ENCODE assay signal across 26 cellular contexts in the genomic region with DNA sequence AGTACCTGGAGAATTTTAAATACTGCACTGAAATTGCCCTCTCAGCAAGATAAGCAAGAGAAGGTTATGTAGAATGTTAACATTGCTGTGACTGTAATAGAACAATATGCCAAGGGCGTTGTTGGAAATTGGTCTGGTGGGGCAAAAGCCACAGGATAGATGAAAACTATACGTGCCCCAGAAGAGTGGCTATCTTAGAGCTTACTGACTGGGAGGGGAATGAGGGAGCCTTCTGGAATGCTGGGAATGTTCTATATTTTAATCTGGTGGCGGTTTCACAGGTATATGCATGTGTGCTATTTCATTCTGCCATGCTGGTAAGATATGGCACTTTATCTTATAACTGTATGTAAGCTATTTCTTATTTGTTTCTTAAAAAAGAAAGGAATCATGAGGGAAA. TPM values are rescaled to one million over a fixed set of nuclear protein-coding genes. Genes with fewer than 3 reads are reported as not detected.
A peak's percentile ranks its signal among the peaks of the same experiment; 100 is the strongest.
DNase-seq lines count a peak whose midpoint lies in the region; ATAC-seq and TF ChIP-seq lines count a peak whose summit lies in the region.
"Had no signal": no experiment of that assay in that cellular context is flagged by ENCODE, and none has a peak within 500 bp of the region (broad histone marks: within the 10 kb centered on the region; RNA-seq: fewer than 3 reads in every experiment).

No MANE protein-coding gene starts in this region.

- H2AFZ ChIP-seq in GM23338 = no peak overlapping the region

- no peaks in the 10 kb centered on the region for H4K20me1 ChIP-seq in GM23338 (replicated peaks; ENCODE audit: insufficient read depth)

- no peak for TF ChIP-seq EP300 in esophagus muscularis mucosa (IDR thresholded peaks at IDR 0.05)

- peaks cover 19% of the 10 kb centered on the region for H3K4me1 Mint-ChIP-seq in GM23338
- H3K4me1 Mint-ChIP-seq in osteocyte (ENCODE audit: unreplicated experiment) = no peaks in the 10 kb centered on the region
- H3K4me1 Mint-ChIP-seq: CD4-positive, alpha-beta memory T cell had no signal

- H3K36me3 Mint-ChIP-seq in GM23338 (ENCODE audit: low read depth) (no peaks in the 10 kb centered on the region), osteocyte (ENCODE audit: unreplicated experiment) (peaks cover 3% of the 10 kb centered on the region)
- H3K36me3 Mint-ChIP-seq: CD4-positive, alpha-beta memory T cell had no signal

- no peak overlapping the region for H3K4me3 ChIP-seq in GM23338
- no peak overlapping the region for H3K4me3 ChIP-seq in RWPE2 (ENCODE audit: severe bottlenecking)
- H3K4me3 ChIP-seq in esophagus muscularis mucosa = no peak overlapping the region
- H3K4me3 ChIP-seq: GM12878 had no signal

- H3K9me3 Mint-ChIP-seq in GM23338 (peaks cover 8% of the 10 kb centered on the region; the same call in 2 of the 3 replicates), osteocyte (ENCODE audit: unreplicated experiment) (no peaks in the 10 kb centered on the region)

- TF ChIP-seq CTCF in GM23338 (conservative IDR thresholded peaks at IDR 0.05; ENCODE audit: low read depth in 2 of 2) = no peak
- no peak for TF ChIP-seq CTCF in RWPE2 (IDR thresholded peaks at IDR 0.05; ENCODE audit: poor library complexity, severe bottlenecking)
- TF ChIP-seq CTCF in esophagus muscularis mucosa (IDR thresholded peaks at IDR 0.05) = no peak
- TF ChIP-seq CTCF in osteocyte (IDR thresholded peaks at IDR 0.05) = no peak

- H3K27me3 Mint-ChIP-seq in GM23338 (ENCODE audit: insufficient read depth, low read depth, poor library complexity) (peaks cover 1% of the 10 kb centered on the region), osteocyte (ENCODE audit: unreplicated experiment) (peaks cover 58% of the 10 kb centered on the region)

- H3K27ac ChIP-seq in GM23338 (ENCODE audit: low read depth) (no peak overlapping the region), RWPE2 (ENCODE audit: poor library complexity, severe bottlenecking) (peak overlapping the region; percentile 2), esophagus muscularis mucosa (replicated peaks in 1 of 4) (no peak overlapping the region)

- no peak overlapping the region for H3K4me2 ChIP-seq in GM23338
- H3K4me2 ChIP-seq: SK-N-SH had no signal

- no peaks in the 10 kb centered on the region for H3K9me2 ChIP-seq in GM23338 (ENCODE audit: insufficient read depth)
- H3K9me2 ChIP-seq: SK-N-SH had no signal

- DNase-seq in GM23338 (ENCODE audit: low spot score) (no peak), RWPE2 (ENCODE audit: low spot score) (no peak), esophagus muscularis mucosa (ENCODE audit: extremely low spot score) (peak; percentile 53), osteocyte (ENCODE audit: extremely low spot score, unreplicated experiment) (peak; percentile 6), DMS 273 treated with DMSO at 0.1 percent for 48 hours (lab: John Stamatoyannopoulos, UW) (no peak), middle frontal gyrus (ENCODE audit: extremely low spot score, low spot score) (no peak), AG20443 (ENCODE audit: low spot score) (no peak)
- DNase-seq in activated CD8-positive, alpha-beta memory T cell treated with anti-CD3 and anti-CD28 coated beads, Interleukin-2, amount 50 U/mL, for 4 hours = no peak
- DNase-seq: C1 segment of cervical spinal cord; CD4-positive, alpha-beta memory T cell; COR-L47; EL; GDM1; KG1; MM.1S; NCI-H1694; NCI-H2029 treated with DMSO at 0.1 percent for 48 hours; NCI-H2227 treated with DMSO at 0.1 percent for 48 hours; NCI-H510A; NCI-H69; SIG-M5 had no signal

- TF ChIP-seq POLR2A in esophagus muscularis mucosa (IDR thresholded peaks at IDR 0.05; ENCODE audit: low read depth) = no peak

- intact Hi-C loops in esophagus muscularis mucosa (cut with DNase I) = no loop called here

- H3K4me1 ChIP-seq in GM23338 (ENCODE audit: insufficient read depth) (peaks cover 9% of the 10 kb centered on the region), RWPE2 (ENCODE audit: insufficient read depth, poor library complexity, severe bottlenecking) (peaks cover 5% of the 10 kb centered on the region), esophagus muscularis mucosa (no peaks in the 10 kb centered on the region)

- no peaks in the 10 kb centered on the region for H3F3A ChIP-seq in GM23338 (replicated peaks; ENCODE audit: low read depth)

- no peaks in the 10 kb centered on the region for H3K9me3 ChIP-seq in RWPE2 (ENCODE audit: severe bottlenecking)
- H3K9me3 ChIP-seq in esophagus muscularis mucosa = no peaks in the 10 kb centered on the region
- H3K9me3 ChIP-seq: SK-N-SH had no signal

- peak; percentile 53 for ATAC-seq in GM23338
- peak; percentile 94 for ATAC-seq in RWPE2 (ENCODE audit: low read depth)
- ATAC-seq: HCT116 had no signal

- H3K79me2 ChIP-seq in GM23338 (replicated peaks; ENCODE audit: insufficient read depth) = no peaks in the 10 kb centered on the region

- 79% methylated on average over 3 of the region's 3 CpGs for WGBS in esophagus muscularis mucosa

- H3K4me3 Mint-ChIP-seq in GM23338 = no peak overlapping the region
- H3K4me3 Mint-ChIP-seq in osteocyte (ENCODE audit: unreplicated experiment) = no peak overlapping the region
- H3K4me3 Mint-ChIP-seq: CD4-positive, alpha-beta memory T cell had no signal

- H3K27ac Mint-ChIP-seq in GM23338 (no peak overlapping the region), osteocyte (ENCODE audit: unreplicated experiment) (no peak overlapping the region)
- H3K27ac Mint-ChIP-seq: CD4-positive, alpha-beta memory T cell had no signal

- H3K36me3 ChIP-seq in GM23338 (ENCODE audit: insufficient read depth) = no peaks in the 10 kb centered on the region
- H3K36me3 ChIP-seq in RWPE2 (ENCODE audit: low read depth) = no peaks in the 10 kb centered on the region
- no peaks in the 10 kb centered on the region for H3K36me3 ChIP-seq in esophagus muscularis mucosa

- H3K27me3 ChIP-seq in GM23338 (ENCODE audit: insufficient read depth) (no peaks in the 10 kb centered on the region), RWPE2 (ENCODE audit: insufficient read depth, poor library complexity, severe bottlenecking) (no peaks in the 10 kb centered on the region), esophagus muscularis mucosa (peaks cover 0 to 3% (median 0%) of the 10 kb centered on the region in 4 donors)

TF ChIP-seq in GM23338, 12 proteins besides CTCF, POLR2A, EP300 and RAD21:
- TF ChIP-seq NANOG (IDR thresholded peaks at IDR 0.05; ENCODE audit: borderline replicate concordance) = no peak

RNA-seq across cellular contexts. Expression of gene YWHAB, which starts 35.2 kb away (rescaled TPM):
- total RNA-seq in GM23338 (2014; rRNA removed; shearing (Covaris generic)) = 120 and 121 TPM in 2 replicates
- polyA plus RNA-seq in GM23338 (2016; fragmentation: Nextera tagmentation; extraction: Ambion mirVana) = 454 and 519 TPM in 2 replicates
- total RNA-seq in esophagus muscularis mucosa (100 to 1,000 TPM; 121 to 140 (median 130) TPM), osteocyte (203 and 205 TPM in 2 replicates)

RNA-seq across cellular contexts. Expression of gene RIMS4, which starts 39.9 kb away (rescaled TPM):
- 34.5 and 39.7 TPM in 2 replicates for total RNA-seq in GM23338 (2014; rRNA removed; shearing (Covaris generic))
- polyA plus RNA-seq in GM23338 (2016; fragmentation: Nextera tagmentation; extraction: Ambion mirVana) = 2.9 and 3.5 TPM in 2 replicates
- 1 to 10 TPM; 1.2 to 2.6 (median 1.9) TPM for total RNA-seq in esophagus muscularis mucosa
- 0.73 and 0.75 TPM in 2 replicates for total RNA-seq in osteocyte
- total RNA-seq: CD4-positive, alpha-beta memory T cell; HT-29 had no signal
- polyA plus RNA-seq: AG04450; CD4-positive, alpha-beta memory T cell had no signal

RNA-seq across cellular contexts. Expression of gene PABPC1L, which starts 59.6 kb away (rescaled TPM):
- total RNA-seq in GM23338 (2014; rRNA removed; shearing (Covaris generic)) = 44.8 and 49.1 TPM in 2 replicates
- 36.0 and 44.4 TPM in 2 replicates for polyA plus RNA-seq in GM23338 (2016; fragmentation: Nextera tagmentation; extraction: Ambion mirVana)
- total RNA-seq in esophagus muscularis mucosa (1 to 10 TPM; 2.0 to 5.9 (median 2.9) TPM), osteocyte (56.1 and 65.3 TPM in 2 replicates)

Comparison
In these comparisons a context has a peak if more than half of its experiments do, and no peak if none do; other contexts are left out.
1. DNase-seq: peak in esophagus muscularis mucosa (single experiment) and osteocyte (single experiment); none in GM23338 (single experiment), RWPE2 (single experiment), DMS 273 treated with DMSO at 0.1 percent for 48 hours (single experiment), middle frontal gyrus (single experiment), activated CD8-positive, alpha-beta memory T cell treated with anti-CD3 and anti-CD28 coated beads, Interleukin-2, amount 50 U/mL, for 4 hours (single experiment) and AG20443 (single experiment).